12 cellular contexts compared by ENCODE assay signal in the genomic region with DNA sequence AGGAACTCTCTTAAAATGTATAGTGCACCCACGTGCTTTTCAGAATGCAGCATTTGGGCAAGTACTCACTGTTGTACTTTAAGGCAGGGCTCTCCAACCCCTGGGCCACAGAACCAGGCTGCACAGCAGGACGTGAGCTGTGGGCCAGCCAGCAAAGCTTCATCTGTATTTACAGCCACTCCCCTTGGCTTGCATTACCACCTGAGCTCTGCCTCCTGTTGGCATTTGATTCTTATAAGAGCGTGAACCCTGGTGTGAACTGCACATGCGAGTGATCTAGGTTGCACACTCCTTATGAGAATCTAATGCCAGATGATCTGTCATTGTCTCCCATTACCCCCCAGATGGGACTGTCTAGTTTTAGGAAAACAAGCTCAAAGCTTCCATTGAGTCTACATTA. TPM values are rescaled to one million over a fixed set of nuclear protein-coding genes. Genes with fewer than 3 reads are reported as not detected.
A peak's percentile ranks its signal among the peaks of the same experiment; 100 is the strongest.
DNase-seq lines count a peak whose midpoint lies in the region; ATAC-seq and TF ChIP-seq lines count a peak whose summit lies in the region.
"Had no signal": no experiment of that assay in that cellular context is flagged by ENCODE, and none has a peak within 500 bp of the region (broad histone marks: within the 10 kb centered on the region; RNA-seq: fewer than 3 reads in every experiment).

No MANE protein-coding gene starts in this region.

- BruUV-seq in MCF 10A (replicated peaks; lab: Mats Ljungman, UMichigan), result no TSS peak

- peak overlapping the region in 1 of 3 donors; percentile 44 for H3K4me3 ChIP-seq in breast epithelium
- H3K4me3 ChIP-seq in lower lobe of right lung, result peak overlapping the region; percentile 4
- H3K4me3 ChIP-seq in stomach, result peak overlapping the region in 2 of 4 donors; percentile 8 to 21
- H3K4me3 ChIP-seq in Peyer's patch, result no peak overlapping the region
- H3K4me3 ChIP-seq: thoracic aorta had no signal

- H3K27me3 Mint-ChIP-seq in MCF 10A (ENCODE audit: insufficient read depth, unreplicated experiment) (no peaks in the 10 kb centered on the region), activated B cell treated with CpG ODN at 0.5 μM for 24 hours (no peaks in the 10 kb centered on the region)

- ATAC-seq in activated B cell treated with CpG ODN at 0.5 μM for 24 hours (ENCODE audit: low read depth) (no peak), lower lobe of right lung (no peak)
- ATAC-seq: left colon had no signal

- H3K4me3 Mint-ChIP-seq in MCF 10A (ENCODE audit: unreplicated experiment) (no peak overlapping the region), activated B cell treated with CpG ODN at 0.5 μM for 24 hours (peak overlapping the region; percentile 17)

- intact Hi-C loops in MCF 10A (cut with micrococcal nuclease) (no loop called here), breast epithelium (cut with DNase I; ENCODE audit: low total_unique reads) (no loop called here), activated B cell treated with CpG ODN at 0.5 μM for 24 hours (cut with micrococcal nuclease) (no loop called here), lower lobe of right lung (cut with DNase I) (no loop called here), stomach (cut with DNase I; ENCODE audit: low total_unique reads) (no loop called here)

- H3K27ac Mint-ChIP-seq in MCF 10A (ENCODE audit: low read depth, unreplicated experiment) (no peak overlapping the region), activated B cell treated with CpG ODN at 0.5 μM for 24 hours (no peak overlapping the region)

- no peak for TF ChIP-seq EP300 in stomach (IDR thresholded peaks at IDR 0.05)

- H3K27me3 ChIP-seq in breast epithelium (no peaks in the 10 kb centered on the region), lower lobe of right lung (ENCODE audit: low read depth) (no peaks in the 10 kb centered on the region), stomach (no peaks in the 10 kb centered on the region), Peyer's patch (no peaks in the 10 kb centered on the region)

- no peaks in the 10 kb centered on the region for H3K36me3 ChIP-seq in breast epithelium
- peaks cover 32% of the 10 kb centered on the region for H3K36me3 ChIP-seq in lower lobe of right lung
- H3K36me3 ChIP-seq in stomach, result peaks cover 13 to 31% (median 28%) of the 10 kb centered on the region in 4 donors
- H3K36me3 ChIP-seq in Peyer's patch, result peaks cover 0 to 16% (median 0%) of the 10 kb centered on the region in 3 donors

- CTCF ChIA-PET in MCF 10A (lab: Yijun Ruan, JAX) (interaction anchor here (0.6 to 1.4 kb wide), 6 partner anchors 10 to 1381 kb away, joined by 3 read pairs; no protein-coding TSS in a partner anchor), activated B cell treated with CpG ODN at 0.5 μM for 24 hours (lab: Charles Lee) (no interaction called here)

- H3K27ac ChIP-seq in breast epithelium, result no peak overlapping the region
- no peak overlapping the region for H3K27ac ChIP-seq in lower lobe of right lung
- H3K27ac ChIP-seq in stomach, result no peak overlapping the region
- no peak overlapping the region for H3K27ac ChIP-seq in Peyer's patch
- H3K27ac ChIP-seq: thoracic aorta had no signal

- no peaks in the 10 kb centered on the region for H3K9me3 ChIP-seq in breast epithelium
- no peaks in the 10 kb centered on the region for H3K9me3 ChIP-seq in lower lobe of right lung
- no peaks in the 10 kb centered on the region for H3K9me3 ChIP-seq in stomach
- H3K9me3 ChIP-seq in Peyer's patch, result no peaks in the 10 kb centered on the region
- H3K9me3 ChIP-seq: Caco-2, thoracic aorta had no signal

- H3K4me1 ChIP-seq in breast epithelium, result peaks cover 0 to 20% of the 10 kb centered on the region in 2 donors
- peaks cover 58% of the 10 kb centered on the region for H3K4me1 ChIP-seq in lower lobe of right lung
- peaks cover 36 to 80% (median 60%) of the 10 kb centered on the region in 4 donors for H3K4me1 ChIP-seq in stomach
- peaks cover 0 to 29% (median 3%) of the 10 kb centered on the region in 4 donors for H3K4me1 ChIP-seq in Peyer's patch

- DNase-seq in MCF 10A (ENCODE audit: unreplicated experiment), result peak; percentile 12
- DNase-seq in breast epithelium (ENCODE audit: low spot score in 2 of 2), result no peak
- DNase-seq in activated B cell treated with CpG ODN at 0.5 μM for 24 hours, result no peak
- no peak for DNase-seq in lower lobe of right lung
- DNase-seq in stomach, result peak; percentile 49
- no peak for DNase-seq in stimulated activated CD4-positive, alpha-beta T cell treated with anti-CD3 and anti-CD28 coated beads, Interleukin-2, amount 100 ng/mL, for 24 hours
- DNase-seq in Peyer's patch, result no peak
- DNase-seq in 8988T, result no peak
- DNase-seq: Caco-2, left colon, NCI-H1930 had no signal

- no peak for TF ChIP-seq CTCF in MCF 10A (IDR thresholded peaks at IDR 0.05; ENCODE audit: unreplicated experiment)
- no peak for TF ChIP-seq CTCF in breast epithelium (IDR thresholded peaks at IDR 0.05)
- TF ChIP-seq CTCF in activated B cell treated with CpG ODN at 0.5 μM for 24 hours (IDR thresholded peaks at IDR 0.05), result no peak
- no peak for TF ChIP-seq CTCF in lower lobe of right lung (IDR thresholded peaks at IDR 0.05)
- no peak for TF ChIP-seq CTCF in stomach (IDR thresholded peaks at IDR 0.05)
- TF ChIP-seq CTCF in Peyer's patch (IDR thresholded peaks at IDR 0.05), result no peak

- WGBS in stomach, 5 donors, result 30 to 58% (median 51%) methylated on average over 4 of the region's 4 CpGs

- POLR2A ChIA-PET in MCF 10A (lab: Yijun Ruan, JAX), result interaction anchor here (0.6 to 1.0 kb wide), 2 partner anchors 9 to 10 kb away, joined by 3 to 5 read pairs; no protein-coding TSS in a partner anchor
- POLR2A ChIA-PET in activated B cell treated with CpG ODN at 0.5 μM for 24 hours (lab: Charles Lee), result interaction anchor here (0.6 kb wide), 1 partner anchor 336 kb away, joined by 6 read pairs; the partner anchor contains the start of gene RPS13

- H3K4me1 Mint-ChIP-seq in MCF 10A (ENCODE audit: insufficient read depth, unreplicated experiment) (peaks cover 29% of the 10 kb centered on the region), activated B cell treated with CpG ODN at 0.5 μM for 24 hours (peaks cover 39% of the 10 kb centered on the region)

- TF ChIP-seq POLR2A in breast epithelium (IDR thresholded peaks at IDR 0.05) (no peak), stomach (IDR thresholded peaks at IDR 0.05) (no peak), Peyer's patch (IDR thresholded peaks at IDR 0.05) (no peak)

- H3K36me3 Mint-ChIP-seq in MCF 10A (ENCODE audit: insufficient read depth, unreplicated experiment), result peaks cover 48% of the 10 kb centered on the region
- H3K36me3 Mint-ChIP-seq in activated B cell treated with CpG ODN at 0.5 μM for 24 hours (ENCODE audit: low read depth), result peaks cover 48% of the 10 kb centered on the region

- H3K9me3 Mint-ChIP-seq in MCF 10A (ENCODE audit: unreplicated experiment) (no peaks in the 10 kb centered on the region), activated B cell treated with CpG ODN at 0.5 μM for 24 hours (no peaks in the 10 kb centered on the region)

RNA-seq across cellular contexts. Expression of gene C11orf58, which starts 3.0 kb away (rescaled TPM):
- total RNA-seq in MCF 10A (2022), result 230 and 249 TPM in 2 replicates
- 100 to 1,000 TPM; 183 to 207 (median 197) TPM for total RNA-seq in breast epithelium
- 112 and 130 TPM in 2 replicates for total RNA-seq in activated B cell treated with CpG ODN at 0.5 μM for 24 hours
- 104 TPM for total RNA-seq in lower lobe of right lung
- 100 to 1,000 TPM; 117 to 336 (median 152) TPM for total RNA-seq in stomach
- 100 to 1,000 TPM in 2 of 3 donors, 10 to 100 TPM in 1; 86.2 to 145 (median 118) TPM for polyA plus RNA-seq in stomach
- 100 to 1,000 TPM in 1 of 4 donors, 10 to 100 TPM in 3; 47.9 to 143 (median 80.3) TPM for total RNA-seq in Peyer's patch

Comparison
In these comparisons a context has a peak if more than half of its experiments do, and no peak if none do; other contexts are left out.
1. DNase-seq: peak in MCF 10A (single experiment) and stomach (single experiment); none in breast epithelium (0 of 2), activated B cell treated with CpG ODN at 0.5 μM for 24 hours (single experiment), lower lobe of right lung (single experiment), stimulated activated CD4-positive, alpha-beta T cell treated with anti-CD3 and anti-CD28 coated beads, Interleukin-2, amount 100 ng/mL, for 24 hours (0 of 2), Peyer's patch (0 of 3) and 8988T (single experiment).